ENCODE assay signal across 27 cellular contexts in the genomic region with DNA sequence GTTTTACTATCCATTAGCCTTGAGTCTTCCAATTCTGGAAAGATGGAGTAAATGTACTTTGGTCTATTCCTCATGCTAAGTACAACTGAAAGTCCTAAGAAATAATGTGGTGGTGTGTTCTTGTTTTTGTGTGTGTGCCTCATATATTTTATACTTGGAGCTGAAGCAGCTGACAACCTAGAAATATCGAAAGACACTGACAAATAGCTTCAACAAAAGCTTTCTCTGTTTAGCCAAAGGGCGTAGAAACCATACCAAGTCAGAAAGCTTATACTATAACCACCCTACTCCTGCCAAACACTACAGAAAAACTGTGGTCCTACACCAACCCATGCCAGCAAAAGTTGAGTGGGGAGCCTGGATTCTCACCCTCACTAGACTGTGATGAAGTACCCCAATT.
"Had no signal": no experiment of that assay in that cellular context is flagged by ENCODE, and none has a peak within 500 bp of the region (broad histone marks: within the 10 kb centered on the region; RNA-seq: fewer than 3 reads in every experiment).

No MANE protein-coding gene starts in this region.

- DNase-seq: activated CD4-positive, alpha-beta memory T cell treated with anti-CD3 and anti-CD28 coated beads for 36 hours; activated CD4-positive, alpha-beta T cell treated with anti-CD3 and anti-CD28 coated beads for 36 hours; activated CD4-positive, alpha-beta T cell treated with anti-CD3 and anti-CD28 coated beads, Interleukin-2, amount 10 ng/mL, durations not matched to agents 24 days and 14 days; activated CD4-positive, CD25-positive, alpha-beta regulatory T cell; activated CD4-positive, CD25-positive, alpha-beta regulatory T cell treated with anti-CD3 and anti-CD28 coated beads, Interleukin-2, amount 50 U/mL, for 72 hours; activated CD8-positive, alpha-beta memory T cell treated with anti-CD3 and anti-CD28 coated beads, Interleukin-2, amount 10 ng/mL, durations not matched to agents 7 days and 5 days; activated CD8-positive, alpha-beta memory T cell treated with anti-CD3 and anti-CD28 coated beads, Interleukin-2, amount 50 U/mL, for 4 hours; activated CD8-positive, alpha-beta T cell treated with anti-CD3 and anti-CD28 coated beads, Interleukin-2, amount 10 ng/mL, durations not matched to agents 7 days and 5 days; activated effector memory CD4-positive, alpha-beta T cell treated with anti-CD3 and anti-CD28 coated beads, Interleukin-2, amount 50 U/mL, for 16 hours; activated naive CD4-positive, alpha-beta T cell treated with anti-CD3 and anti-CD28 coated beads for 36 hours; activated naive CD8-positive, alpha-beta T cell treated with anti-CD3 and anti-CD28 coated beads for 36 hours; activated naive CD8-positive, alpha-beta T cell treated with anti-CD3 and anti-CD28 coated beads, Interleukin-2, amount 50 U/mL, for 24 hours; activated T-cell treated with anti-CD3 and anti-CD28 coated beads, Interleukin-2, amount 50 U/mL, for 1 hour; activated T-cell treated with anti-CD3 and anti-CD28 coated beads, Interleukin-2, amount 50 U/mL, for 48 hours; adrenal gland; amygdala; aorta; body of pancreas; central memory CD4-positive, alpha-beta T cell; cerebellar nuclear complex; colonic mucosa; effector CD8-positive, alpha-beta T cell; foreskin keratinocyte; head of caudate nucleus; T-helper 2 cell had no signal

- H3K9me3 ChIP-seq: adrenal gland, body of pancreas, colonic mucosa, gastroesophageal sphincter had no signal

- H3K27ac ChIP-seq: adrenal gland, body of pancreas, colonic mucosa, foreskin keratinocyte, gastroesophageal sphincter had no signal

- H3K4me1 ChIP-seq: body of pancreas, colonic mucosa, foreskin keratinocyte, gastroesophageal sphincter had no signal

- H3K27me3 ChIP-seq: adrenal gland, body of pancreas, colonic mucosa, foreskin keratinocyte, gastroesophageal sphincter had no signal

- H3K4me3 ChIP-seq: adrenal gland, body of pancreas, colonic mucosa, gastroesophageal sphincter had no signal

- FAIRE-seq: endothelial cell of umbilical vein had no signal

- H3K36me3 ChIP-seq: adrenal gland, colonic mucosa, gastroesophageal sphincter had no signal
